Comparison of ENCODE assay signal across 1 cellular context in the genomic region with DNA sequence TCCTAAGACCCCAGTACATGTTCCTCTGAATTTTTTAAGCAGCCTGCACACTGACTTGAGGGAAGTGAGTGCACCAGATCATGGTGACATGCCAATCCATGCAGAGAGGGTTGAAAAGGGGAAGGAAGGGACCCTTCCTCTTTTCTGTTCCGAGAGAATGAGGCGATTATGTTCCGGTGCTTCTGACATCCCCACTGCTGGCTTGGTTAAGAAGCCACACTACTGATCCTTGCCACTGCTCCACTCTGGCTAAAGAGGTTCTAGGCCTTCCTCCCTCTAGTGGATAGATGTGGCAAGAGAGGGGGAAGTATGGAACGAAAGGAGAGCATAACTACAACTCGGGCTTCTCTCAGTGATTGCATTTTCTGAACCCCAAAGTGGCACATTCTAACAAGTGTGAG.
A peak's percentile ranks its signal among the peaks of the same experiment; 100 is the strongest.
TF ChIP-seq lines count a peak whose summit lies in the region.

No MANE protein-coding gene starts in this region.

TF ChIP-seq in K562, 482 proteins besides CTCF, POLR2A, EP300 and RAD21 (continued from another document and continues in another):
- TF ChIP-seq, protein P1, sequence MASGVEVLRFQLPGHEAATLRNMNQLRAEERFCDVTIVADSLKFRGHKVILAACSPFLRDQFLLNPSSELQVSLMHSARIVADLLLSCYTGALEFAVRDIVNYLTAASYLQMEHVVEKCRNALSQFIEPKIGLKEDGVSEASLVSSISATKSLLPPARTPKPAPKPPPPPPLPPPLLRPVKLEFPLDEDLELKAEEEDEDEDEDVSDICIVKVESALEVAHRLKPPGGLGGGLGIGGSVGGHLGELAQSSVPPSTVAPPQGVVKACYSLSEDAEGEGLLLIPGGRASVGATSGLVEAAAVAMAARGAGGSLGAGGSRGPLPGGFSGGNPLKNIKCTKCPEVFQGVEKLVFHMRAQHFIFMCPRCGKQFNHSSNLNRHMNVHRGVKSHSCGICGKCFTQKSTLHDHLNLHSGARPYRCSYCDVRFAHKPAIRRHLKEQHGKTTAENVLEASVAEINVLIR (CRISPR knock-in tag; IDR thresholded peaks at IDR 0.05): no peak
- no peak for TF ChIP-seq SREBF1 (IDR thresholded peaks at IDR 0.05; ENCODE audit: borderline replicate concordance, low read depth, low read length)
- no peak for TF ChIP-seq DIDO1 (tag; IDR thresholded peaks at IDR 0.05; ENCODE audit: low read depth)
- TF ChIP-seq, protein P2, sequence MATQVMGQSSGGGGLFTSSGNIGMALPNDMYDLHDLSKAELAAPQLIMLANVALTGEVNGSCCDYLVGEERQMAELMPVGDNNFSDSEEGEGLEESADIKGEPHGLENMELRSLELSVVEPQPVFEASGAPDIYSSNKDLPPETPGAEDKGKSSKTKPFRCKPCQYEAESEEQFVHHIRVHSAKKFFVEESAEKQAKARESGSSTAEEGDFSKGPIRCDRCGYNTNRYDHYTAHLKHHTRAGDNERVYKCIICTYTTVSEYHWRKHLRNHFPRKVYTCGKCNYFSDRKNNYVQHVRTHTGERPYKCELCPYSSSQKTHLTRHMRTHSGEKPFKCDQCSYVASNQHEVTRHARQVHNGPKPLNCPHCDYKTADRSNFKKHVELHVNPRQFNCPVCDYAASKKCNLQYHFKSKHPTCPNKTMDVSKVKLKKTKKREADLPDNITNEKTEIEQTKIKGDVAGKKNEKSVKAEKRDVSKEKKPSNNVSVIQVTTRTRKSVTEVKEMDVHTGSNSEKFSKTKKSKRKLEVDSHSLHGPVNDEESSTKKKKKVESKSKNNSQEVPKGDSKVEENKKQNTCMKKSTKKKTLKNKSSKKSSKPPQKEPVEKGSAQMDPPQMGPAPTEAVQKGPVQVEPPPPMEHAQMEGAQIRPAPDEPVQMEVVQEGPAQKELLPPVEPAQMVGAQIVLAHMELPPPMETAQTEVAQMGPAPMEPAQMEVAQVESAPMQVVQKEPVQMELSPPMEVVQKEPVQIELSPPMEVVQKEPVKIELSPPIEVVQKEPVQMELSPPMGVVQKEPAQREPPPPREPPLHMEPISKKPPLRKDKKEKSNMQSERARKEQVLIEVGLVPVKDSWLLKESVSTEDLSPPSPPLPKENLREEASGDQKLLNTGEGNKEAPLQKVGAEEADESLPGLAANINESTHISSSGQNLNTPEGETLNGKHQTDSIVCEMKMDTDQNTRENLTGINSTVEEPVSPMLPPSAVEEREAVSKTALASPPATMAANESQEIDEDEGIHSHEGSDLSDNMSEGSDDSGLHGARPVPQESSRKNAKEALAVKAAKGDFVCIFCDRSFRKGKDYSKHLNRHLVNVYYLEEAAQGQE (CRISPR knock-in tag; IDR thresholded peaks at IDR 0.05; ENCODE audit: low read depth): 0 out of 2 replicates have a peak, but pooled peaks have one; percentile 38
- peak; percentile 25; the same call in 1 of the 2 replicates for TF ChIP-seq SMARCA4 (IDR thresholded peaks at IDR 0.05)
- TF ChIP-seq CEBPG (CRISPR knock-in tag; IDR thresholded peaks at IDR 0.05): peak; percentile 58
- no peak; a peak in 1 of 4 replicates for TF ChIP-seq CEBPG (tag; conservative IDR thresholded peaks at IDR 0.05 in 1 of 2, IDR thresholded peaks at IDR 0.05 in 1 of 2)
- TF ChIP-seq ZNF668 (CRISPR knock-in tag; IDR thresholded peaks at IDR 0.05): no peak
- TF ChIP-seq ARNT (IDR thresholded peaks at IDR 0.05): peak in 1 of 2 experiments; percentile 66; a peak in 1 of 4 replicates
- TF ChIP-seq, protein P3, sequence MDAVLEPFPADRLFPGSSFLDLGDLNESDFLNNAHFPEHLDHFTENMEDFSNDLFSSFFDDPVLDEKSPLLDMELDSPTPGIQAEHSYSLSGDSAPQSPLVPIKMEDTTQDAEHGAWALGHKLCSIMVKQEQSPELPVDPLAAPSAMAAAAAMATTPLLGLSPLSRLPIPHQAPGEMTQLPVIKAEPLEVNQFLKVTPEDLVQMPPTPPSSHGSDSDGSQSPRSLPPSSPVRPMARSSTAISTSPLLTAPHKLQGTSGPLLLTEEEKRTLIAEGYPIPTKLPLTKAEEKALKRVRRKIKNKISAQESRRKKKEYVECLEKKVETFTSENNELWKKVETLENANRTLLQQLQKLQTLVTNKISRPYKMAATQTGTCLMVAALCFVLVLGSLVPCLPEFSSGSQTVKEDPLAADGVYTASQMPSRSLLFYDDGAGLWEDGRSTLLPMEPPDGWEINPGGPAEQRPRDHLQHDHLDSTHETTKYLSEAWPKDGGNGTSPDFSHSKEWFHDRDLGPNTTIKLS (IDR thresholded peaks at IDR 0.05; ENCODE audit: borderline replicate concordance, low read depth): 0 out of 2 replicates have a peak, but pooled peaks have one; percentile 33
- TF ChIP-seq, protein P4, sequence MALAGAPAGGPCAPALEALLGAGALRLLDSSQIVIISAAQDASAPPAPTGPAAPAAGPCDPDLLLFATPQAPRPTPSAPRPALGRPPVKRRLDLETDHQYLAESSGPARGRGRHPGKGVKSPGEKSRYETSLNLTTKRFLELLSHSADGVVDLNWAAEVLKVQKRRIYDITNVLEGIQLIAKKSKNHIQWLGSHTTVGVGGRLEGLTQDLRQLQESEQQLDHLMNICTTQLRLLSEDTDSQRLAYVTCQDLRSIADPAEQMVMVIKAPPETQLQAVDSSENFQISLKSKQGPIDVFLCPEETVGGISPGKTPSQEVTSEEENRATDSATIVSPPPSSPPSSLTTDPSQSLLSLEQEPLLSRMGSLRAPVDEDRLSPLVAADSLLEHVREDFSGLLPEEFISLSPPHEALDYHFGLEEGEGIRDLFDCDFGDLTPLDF (CRISPR knock-in tag; IDR thresholded peaks at IDR 0.05): peak; percentile 73; the same call in 1 of the 2 replicates
- TF ChIP-seq ZNF23 (CRISPR knock-in tag; IDR thresholded peaks at IDR 0.05): no peak
- TF ChIP-seq MYC (IDR thresholded peaks at IDR 0.05; ENCODE audit: low read depth, low read length): peak; percentile 70; the same call in 1 of the 2 replicates
- TF ChIP-seq MYC (CRISPR knock-in tag; IDR thresholded peaks at IDR 0.05; ENCODE audit: borderline replicate concordance, low read depth): no peak
- no peak for TF ChIP-seq ZNF133 (CRISPR knock-in tag; IDR thresholded peaks at IDR 0.05)
- TF ChIP-seq FOXJ3 (CRISPR knock-in tag; IDR thresholded peaks at IDR 0.05): no peak
- TF ChIP-seq SMC3 (conservative IDR thresholded peaks at IDR 0.05; ENCODE audit: insufficient read depth, low read depth, low read length): peak; percentile 81
- no peak for TF ChIP-seq SMAD4 (CRISPR knock-in tag; conservative IDR thresholded peaks at IDR 0.05)
- no peak for TF ChIP-seq SP2 (IDR thresholded peaks at IDR 0.05; ENCODE audit: extremely low read depth, low read depth, low read length, poor library complexity, severe bottlenecking)
- peak; percentile 70; the same call in 1 of the 2 replicates for TF ChIP-seq ZKSCAN1 (IDR thresholded peaks at IDR 0.05; ENCODE audit: low read depth, low read length)
- no peak for TF ChIP-seq ZNF316 (IDR thresholded peaks at IDR 0.05)
- TF ChIP-seq SIRT6 (IDR thresholded peaks at IDR 0.05; ENCODE audit: low read depth, low read length): no peak
- TF ChIP-seq HDAC1 (IDR thresholded peaks at IDR 0.05): peak in 1 of 2 experiments; percentile 46; a peak in 1 of 4 replicates
- TF ChIP-seq, protein P5, sequence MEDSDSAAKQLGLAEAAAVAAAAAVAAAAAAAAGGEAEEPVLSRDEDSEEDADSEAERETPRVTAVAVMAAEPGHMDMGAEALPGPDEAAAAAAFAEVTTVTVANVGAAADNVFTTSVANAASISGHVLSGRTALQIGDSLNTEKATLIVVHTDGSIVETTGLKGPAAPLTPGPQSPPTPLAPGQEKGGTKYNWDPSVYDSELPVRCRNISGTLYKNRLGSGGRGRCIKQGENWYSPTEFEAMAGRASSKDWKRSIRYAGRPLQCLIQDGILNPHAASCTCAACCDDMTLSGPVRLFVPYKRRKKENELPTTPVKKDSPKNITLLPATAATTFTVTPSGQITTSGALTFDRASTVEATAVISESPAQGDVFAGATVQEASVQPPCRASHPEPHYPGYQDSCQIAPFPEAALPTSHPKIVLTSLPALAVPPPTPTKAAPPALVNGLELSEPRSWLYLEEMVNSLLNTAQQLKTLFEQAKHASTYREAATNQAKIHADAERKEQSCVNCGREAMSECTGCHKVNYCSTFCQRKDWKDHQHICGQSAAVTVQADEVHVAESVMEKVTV (CRISPR knock-in tag; IDR thresholded peaks at IDR 0.05): peak; percentile 45
- TF ChIP-seq, protein P6, sequence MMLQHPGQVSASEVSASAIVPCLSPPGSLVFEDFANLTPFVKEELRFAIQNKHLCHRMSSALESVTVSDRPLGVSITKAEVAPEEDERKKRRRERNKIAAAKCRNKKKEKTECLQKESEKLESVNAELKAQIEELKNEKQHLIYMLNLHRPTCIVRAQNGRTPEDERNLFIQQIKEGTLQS (IDR thresholded peaks at IDR 0.05): no peak
- TF ChIP-seq, protein P6 (CRISPR knock-in tag; conservative IDR thresholded peaks at IDR 0.05): no peak
- no peak for TF ChIP-seq HEY1 (CRISPR knock-in tag; IDR thresholded peaks at IDR 0.05; ENCODE audit: borderline replicate concordance)
- TF ChIP-seq HCFC1 (IDR thresholded peaks at IDR 0.05; ENCODE audit: low read depth, low read length): peak; percentile 50; the same call in 1 of the 2 replicates
- TF ChIP-seq MTA3 (IDR thresholded peaks at IDR 0.05; ENCODE audit: borderline replicate concordance): 0 out of 2 replicates have a peak, but pooled peaks have one; percentile 71
- peak; percentile 27; the same call in 1 of the 2 replicates for TF ChIP-seq L3MBTL2 (IDR thresholded peaks at IDR 0.05)
- TF ChIP-seq GATAD2B (IDR thresholded peaks at IDR 0.05; ENCODE audit: borderline replicate concordance): 0 out of 2 replicates have a peak, but pooled peaks have one; percentile 36
- TF ChIP-seq, protein P7, sequence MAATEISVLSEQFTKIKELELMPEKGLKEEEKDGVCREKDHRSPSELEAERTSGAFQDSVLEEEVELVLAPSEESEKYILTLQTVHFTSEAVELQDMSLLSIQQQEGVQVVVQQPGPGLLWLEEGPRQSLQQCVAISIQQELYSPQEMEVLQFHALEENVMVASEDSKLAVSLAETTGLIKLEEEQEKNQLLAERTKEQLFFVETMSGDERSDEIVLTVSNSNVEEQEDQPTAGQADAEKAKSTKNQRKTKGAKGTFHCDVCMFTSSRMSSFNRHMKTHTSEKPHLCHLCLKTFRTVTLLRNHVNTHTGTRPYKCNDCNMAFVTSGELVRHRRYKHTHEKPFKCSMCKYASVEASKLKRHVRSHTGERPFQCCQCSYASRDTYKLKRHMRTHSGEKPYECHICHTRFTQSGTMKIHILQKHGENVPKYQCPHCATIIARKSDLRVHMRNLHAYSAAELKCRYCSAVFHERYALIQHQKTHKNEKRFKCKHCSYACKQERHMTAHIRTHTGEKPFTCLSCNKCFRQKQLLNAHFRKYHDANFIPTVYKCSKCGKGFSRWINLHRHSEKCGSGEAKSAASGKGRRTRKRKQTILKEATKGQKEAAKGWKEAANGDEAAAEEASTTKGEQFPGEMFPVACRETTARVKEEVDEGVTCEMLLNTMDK (IDR thresholded peaks at IDR 0.05; ENCODE audit: borderline replicate concordance, insufficient read depth, low read depth, low read length, poor library complexity, severe bottlenecking): peak; percentile 79
- TF ChIP-seq RFX5 (IDR thresholded peaks at IDR 0.05; ENCODE audit: low read depth, low read length): no peak
- TF ChIP-seq ELF1 (tag; IDR thresholded peaks at IDR 0.05): no peak
- TF ChIP-seq, protein P8, sequence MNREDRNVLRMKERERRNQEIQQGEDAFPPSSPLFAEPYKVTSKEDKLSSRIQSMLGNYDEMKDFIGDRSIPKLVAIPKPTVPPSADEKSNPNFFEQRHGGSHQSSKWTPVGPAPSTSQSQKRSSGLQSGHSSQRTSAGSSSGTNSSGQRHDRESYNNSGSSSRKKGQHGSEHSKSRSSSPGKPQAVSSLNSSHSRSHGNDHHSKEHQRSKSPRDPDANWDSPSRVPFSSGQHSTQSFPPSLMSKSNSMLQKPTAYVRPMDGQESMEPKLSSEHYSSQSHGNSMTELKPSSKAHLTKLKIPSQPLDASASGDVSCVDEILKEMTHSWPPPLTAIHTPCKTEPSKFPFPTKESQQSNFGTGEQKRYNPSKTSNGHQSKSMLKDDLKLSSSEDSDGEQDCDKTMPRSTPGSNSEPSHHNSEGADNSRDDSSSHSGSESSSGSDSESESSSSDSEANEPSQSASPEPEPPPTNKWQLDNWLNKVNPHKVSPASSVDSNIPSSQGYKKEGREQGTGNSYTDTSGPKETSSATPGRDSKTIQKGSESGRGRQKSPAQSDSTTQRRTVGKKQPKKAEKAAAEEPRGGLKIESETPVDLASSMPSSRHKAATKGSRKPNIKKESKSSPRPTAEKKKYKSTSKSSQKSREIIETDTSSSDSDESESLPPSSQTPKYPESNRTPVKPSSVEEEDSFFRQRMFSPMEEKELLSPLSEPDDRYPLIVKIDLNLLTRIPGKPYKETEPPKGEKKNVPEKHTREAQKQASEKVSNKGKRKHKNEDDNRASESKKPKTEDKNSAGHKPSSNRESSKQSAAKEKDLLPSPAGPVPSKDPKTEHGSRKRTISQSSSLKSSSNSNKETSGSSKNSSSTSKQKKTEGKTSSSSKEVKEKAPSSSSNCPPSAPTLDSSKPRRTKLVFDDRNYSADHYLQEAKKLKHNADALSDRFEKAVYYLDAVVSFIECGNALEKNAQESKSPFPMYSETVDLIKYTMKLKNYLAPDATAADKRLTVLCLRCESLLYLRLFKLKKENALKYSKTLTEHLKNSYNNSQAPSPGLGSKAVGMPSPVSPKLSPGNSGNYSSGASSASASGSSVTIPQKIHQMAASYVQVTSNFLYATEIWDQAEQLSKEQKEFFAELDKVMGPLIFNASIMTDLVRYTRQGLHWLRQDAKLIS (CRISPR knock-in tag; IDR thresholded peaks at IDR 0.05): no peak
- TF ChIP-seq U2AF2 (optimal IDR thresholded peaks at IDR 0.05; ENCODE audit: low read depth, low read length): no peak
- peak; percentile 46; the same call in 1 of the 2 replicates for TF ChIP-seq TOE1 (IDR thresholded peaks at IDR 0.05; ENCODE audit: borderline replicate concordance)
- no peak for TF ChIP-seq TOE1 (CRISPR knock-in tag; IDR thresholded peaks at IDR 0.05; ENCODE audit: borderline replicate concordance, low read depth)
- TF ChIP-seq ZNF311 (CRISPR knock-in tag; IDR thresholded peaks at IDR 0.05): no peak
- no peak for TF ChIP-seq STAG1 (CRISPR knock-in tag; IDR thresholded peaks at IDR 0.05; ENCODE audit: borderline replicate concordance)
- peak in 1 of 2 experiments; percentile 89; a peak in 1 of 3 replicates for TF ChIP-seq CBX3 (IDR thresholded peaks at IDR 0.05; ENCODE audit: borderline replicate concordance in 1 of 2, low read length in 2 of 2)
- TF ChIP-seq, protein P9, sequence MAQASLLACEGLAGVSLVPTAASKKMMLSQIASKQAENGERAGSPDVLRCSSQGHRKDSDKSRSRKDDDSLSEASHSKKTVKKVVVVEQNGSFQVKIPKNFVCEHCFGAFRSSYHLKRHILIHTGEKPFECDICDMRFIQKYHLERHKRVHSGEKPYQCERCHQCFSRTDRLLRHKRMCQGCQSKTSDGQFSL (CRISPR knock-in tag; IDR thresholded peaks at IDR 0.05): peak; percentile 92
- TF ChIP-seq, protein P9 (tag; IDR thresholded peaks at IDR 0.05): no peak; a peak in 1 of 4 replicates
- TF ChIP-seq ZNF12 (CRISPR knock-in tag; IDR thresholded peaks at IDR 0.05): no peak
- TF ChIP-seq MAFF (IDR thresholded peaks at IDR 0.05; ENCODE audit: low read length): no peak; the same call in 1 of the 2 replicates
- TF ChIP-seq TBL1XR1 (IDR thresholded peaks at IDR 0.05; ENCODE audit: low read length in 2 of 2): peak in 1 of 2 experiments; percentile 33; a peak in 1 of 4 replicates
- no peak; the same call in 1 of the 2 replicates for TF ChIP-seq TAL1 (IDR thresholded peaks at IDR 0.05)
- peak; percentile 43; the same call in 1 of the 2 replicates for TF ChIP-seq BHLHE40 (IDR thresholded peaks at IDR 0.05; ENCODE audit: low read length)
